24 cellular contexts compared by ENCODE assay signal in the genomic region with DNA sequence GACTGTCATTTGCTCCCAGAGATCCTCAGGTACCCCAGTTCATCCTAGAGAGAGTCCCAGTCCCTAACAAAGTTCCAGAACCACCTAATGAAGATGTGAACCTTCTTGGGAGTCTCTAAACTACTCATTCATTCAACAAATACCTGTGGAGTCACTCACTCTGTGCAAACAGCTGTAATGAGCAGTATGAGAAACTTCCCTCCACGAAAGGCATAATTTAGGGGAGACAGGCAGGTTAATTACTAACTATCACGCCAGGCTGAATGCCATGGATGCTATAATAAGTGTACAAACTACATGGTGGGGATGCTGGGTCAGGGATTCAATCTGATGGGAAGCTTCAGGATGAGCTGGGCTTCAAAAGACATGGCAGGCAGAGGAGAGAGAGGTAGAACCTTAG.
"Had no signal": no experiment of that assay in that cellular context is flagged by ENCODE, and none has a peak within 500 bp of the region (broad histone marks: within the 10 kb centered on the region; RNA-seq: fewer than 3 reads in every experiment).

No MANE protein-coding gene starts in this region.

- H3K27me3 ChIP-seq: esophagus squamous epithelium, heart right ventricle, left lung, pancreas, right lobe of liver, tibial nerve, upper lobe of right lung, uterus had no signal

- H3K4me1 Mint-ChIP-seq: immature natural killer cell; natural killer cell; stimulated activated naive B cell treated with anti-CD40 and anti-IgM and Interleukin-4, amounts not matched to agents 10 μg/mL and 1 μg/mL and 100 μg/mL, for 72 hours had no signal

- H3K9me3 Mint-ChIP-seq: effector memory CD8-positive, alpha-beta T cell; natural killer cell; stimulated activated naive CD8-positive, alpha-beta T cell treated with anti-CD3 and anti-CD28 coated beads, Interleukin-15, Interleukin-2, amounts not matched to agents 100 ng/mL and 50 ng/mL, for 24 hours had no signal

- H3K27ac ChIP-seq: esophagus squamous epithelium, heart right ventricle, left lung, pancreas, right lobe of liver, thoracic aorta, tibial nerve, upper lobe of right lung, uterus had no signal

- DNase-seq: cortex of kidney; effector memory CD8-positive, alpha-beta T cell; erythroblast; esophagus squamous epithelium; foreskin melanocyte; glutamatergic neuron; heart right ventricle; hypothalamus; immature natural killer cell; left cardiac atrium; left lung; natural killer cell; occipital lobe; pancreas; right lobe of liver; small intestine; stimulated activated CD4-positive, alpha-beta T cell treated with anti-CD3 and anti-CD28 coated beads, Interleukin-15, amount 100 ng/mL, for 24 hours; stimulated activated CD4-positive, alpha-beta T cell treated with anti-CD3 and anti-CD28 coated beads, Interleukin-2, amount 100 ng/mL, for 48 hours; stimulated activated naive B cell treated with anti-CD40 and anti-IgM and Interleukin-4, amounts not matched to agents 10 μg/mL and 1 μg/mL and 100 μg/mL, for 72 hours; uterus had no signal

- H3K4me3 ChIP-seq: esophagus squamous epithelium, heart right ventricle, left lung, pancreas, right lobe of liver, thoracic aorta, tibial nerve, upper lobe of right lung, uterus had no signal

- H3K36me3 ChIP-seq: esophagus squamous epithelium, heart right ventricle, left lung, pancreas, right lobe of liver, thoracic aorta, tibial nerve, upper lobe of right lung, uterus had no signal

- H3K27ac Mint-ChIP-seq: effector memory CD8-positive, alpha-beta T cell; immature natural killer cell; natural killer cell; stimulated activated naive B cell treated with anti-CD40 and anti-IgM and Interleukin-4, amounts not matched to agents 10 μg/mL and 1 μg/mL and 100 μg/mL, for 72 hours; stimulated activated naive CD8-positive, alpha-beta T cell treated with anti-CD3 and anti-CD28 coated beads, Interleukin-15, Interleukin-2, amounts not matched to agents 100 ng/mL and 50 ng/mL, for 24 hours had no signal

- H3K4me3 Mint-ChIP-seq: effector memory CD8-positive, alpha-beta T cell; immature natural killer cell; natural killer cell; stimulated activated naive B cell treated with anti-CD40 and anti-IgM and Interleukin-4, amounts not matched to agents 10 μg/mL and 1 μg/mL and 100 μg/mL, for 72 hours; stimulated activated naive CD8-positive, alpha-beta T cell treated with anti-CD3 and anti-CD28 coated beads, Interleukin-15, Interleukin-2, amounts not matched to agents 100 ng/mL and 50 ng/mL, for 24 hours had no signal

- H3K36me3 Mint-ChIP-seq: immature natural killer cell; natural killer cell; stimulated activated naive B cell treated with anti-CD40 and anti-IgM and Interleukin-4, amounts not matched to agents 10 μg/mL and 1 μg/mL and 100 μg/mL, for 72 hours had no signal

- ATAC-seq: effector memory CD8-positive, alpha-beta T cell; heart right ventricle; left cardiac atrium; left lung; natural killer cell; pancreas; right lobe of liver; stimulated activated naive B cell treated with anti-CD40 and anti-IgM and Interleukin-4, amounts not matched to agents 10 μg/mL and 1 μg/mL and 100 μg/mL, for 72 hours; upper lobe of right lung had no signal

- H3K9me3 ChIP-seq: esophagus squamous epithelium, heart right ventricle, left lung, pancreas, right lobe of liver, thoracic aorta, tibial nerve, upper lobe of right lung, uterus had no signal
